In the genomic region with DNA sequence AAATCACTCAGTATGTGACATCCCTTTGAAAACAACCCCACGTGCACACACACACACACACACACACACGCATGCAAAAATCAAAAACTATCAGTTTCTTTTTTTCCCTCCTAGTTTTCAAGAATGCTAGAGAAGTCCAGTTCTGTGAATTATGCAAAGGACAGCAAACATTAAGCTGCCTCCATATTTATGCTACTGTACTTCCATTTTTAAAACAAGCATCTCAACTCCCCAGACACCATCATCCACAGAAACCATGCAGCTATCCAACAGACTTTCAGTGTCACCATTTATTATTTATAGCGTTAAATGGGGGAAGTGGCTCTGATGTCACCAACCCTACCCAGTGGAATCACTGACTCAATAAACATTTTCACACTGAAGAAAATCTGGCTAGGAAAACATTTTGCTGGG, we compare ENCODE assay signal across 8 cellular contexts. TPM values are rescaled to one million over a fixed set of nuclear protein-coding genes. Genes with fewer than 3 reads are reported as not detected.
DNase-seq lines count a peak whose midpoint lies in the region; ATAC-seq and TF ChIP-seq lines count a peak whose summit lies in the region.

No MANE protein-coding gene starts in this region.

- no peak for DNase-seq in CD8-positive, alpha-beta memory T cell
- DNase-seq in MV-4-11 (lab: John Stamatoyannopoulos, UW) (peak; percentile 69), astrocyte of the hippocampus (ENCODE audit: low read depth, low spot score) (peak; percentile 27), medulla oblongata (ENCODE audit: extremely low spot score) (peak; percentile 16), uterus (no peak), HuH-7 (ENCODE audit: low spot score) (no peak), superior temporal gyrus (ENCODE audit: extremely low spot score) (no peak)

- ATAC-seq in GM18873 (IDR thresholded peaks at IDR 0.05; ENCODE audit: low FRiP score, unreplicated experiment), result no peak

- no peaks in the 10 kb centered on the region for H3K27me3 Mint-ChIP-seq in CD8-positive, alpha-beta memory T cell

- CTCF ChIA-PET in CD8-positive, alpha-beta memory T cell (lab: Charles Lee), result interaction anchor here (1.2 to 4.6 kb wide), 5 partner anchors 35 to 289 kb away, joined by 3 to 29 read pairs (median 10); a partner anchor contains a TSS

- H3K36me3 ChIP-seq in CD8-positive, alpha-beta memory T cell (ENCODE audit: insufficient read depth, low read length), result no peaks in the 10 kb centered on the region
- no peaks in the 10 kb centered on the region for H3K36me3 ChIP-seq in uterus

- peak overlapping the region; percentile 97 for H3K27ac ChIP-seq in CD8-positive, alpha-beta memory T cell (ENCODE audit: low read depth, low read length)
- peak overlapping the region in 1 of 2 donors; percentile 97 for H3K27ac ChIP-seq in uterus

- peaks cover 62% of the 10 kb centered on the region for H3K4me1 ChIP-seq in CD8-positive, alpha-beta memory T cell (ENCODE audit: insufficient read depth, low read length)
- H3K4me1 ChIP-seq in uterus, result peaks cover 0 to 9% of the 10 kb centered on the region in 2 donors

- H3K9me3 Mint-ChIP-seq in CD8-positive, alpha-beta memory T cell, result no peaks in the 10 kb centered on the region

- TF ChIP-seq POLR2A in uterus (IDR thresholded peaks at IDR 0.05), result no peak

- peaks cover 0 to 11% (median 2%) of the 10 kb centered on the region in 3 donors for H3K36me3 Mint-ChIP-seq in CD8-positive, alpha-beta memory T cell

- H3K4me3 Mint-ChIP-seq in CD8-positive, alpha-beta memory T cell, result peak overlapping the region; percentile 89 to 96 (median 95)

- POLR2A ChIA-PET in CD8-positive, alpha-beta memory T cell (lab: Charles Lee), result interaction anchor here (1.0 kb wide), 1 partner anchor 34 kb away, joined by 3 read pairs; no protein-coding TSS in a partner anchor

- peak overlapping the region; percentile 100 for H3K4me3 ChIP-seq in CD8-positive, alpha-beta memory T cell (ENCODE audit: low read length)
- peak overlapping the region; percentile 86 to 87 for H3K4me3 ChIP-seq in uterus

- H3K9me3 ChIP-seq in CD8-positive, alpha-beta memory T cell (ENCODE audit: low read length), result no peaks in the 10 kb centered on the region
- no peaks in the 10 kb centered on the region for H3K9me3 ChIP-seq in uterus

- no peak for TF ChIP-seq CTCF in uterus (IDR thresholded peaks at IDR 0.05)

- intact Hi-C loops in uterus (cut with DNase I; ENCODE audit: low total_unique reads), result no loop called here

- peaks cover 61 to 76% (median 71%) of the 10 kb centered on the region in 3 donors for H3K4me1 Mint-ChIP-seq in CD8-positive, alpha-beta memory T cell

- no peaks in the 10 kb centered on the region for H3K27me3 ChIP-seq in CD8-positive, alpha-beta memory T cell (ENCODE audit: insufficient read depth, low read length, poor library complexity, severe bottlenecking)
- H3K27me3 ChIP-seq in uterus, result no peaks in the 10 kb centered on the region

- H3K27ac Mint-ChIP-seq in CD8-positive, alpha-beta memory T cell, result peak overlapping the region in 7 of 8 donors; percentile 40 to 97 (median 95)

RNA-seq across cellular contexts. Expression of a gene that starts 1.6 kb away (rescaled TPM):
- 10 to 100 TPM; 44.7 to 46.9 TPM for total RNA-seq in CD8-positive, alpha-beta memory T cell
- 25.8 TPM for polyA plus RNA-seq in CD8-positive, alpha-beta memory T cell
- 100 to 1,000 TPM in 1 of 4 donors, 10 to 100 TPM in 3; 35.9 to 111 (median 63.7) TPM for total RNA-seq in uterus

Comparison
In these comparisons a context has a peak if more than half of its experiments do, and no peak if none do; other contexts are left out.
1. DNase-seq: peak in MV-4-11 (single experiment), astrocyte of the hippocampus (single experiment) and medulla oblongata (single experiment); none in CD8-positive, alpha-beta memory T cell (0 of 5), uterus (0 of 2), HuH-7 (single experiment) and superior temporal gyrus (single experiment).